Comparison of ENCODE assay signal across 8 cellular contexts in genomic region chr10:37976091-37976879, GRCh38. TPM values are rescaled to one million over a fixed set of nuclear protein-coding genes. Genes with fewer than 3 reads are reported as not detected.
DNase-seq lines count a peak whose midpoint lies in the region; ATAC-seq and TF ChIP-seq lines count a peak whose summit lies in the region.

Gene ZNF25, minus strand, starts transcription at chr10:37976647. Its CDS starts 4,925 bp downstream, at chr10:37971722.

- peak; percentile 88 for TF ChIP-seq CTCF in LNCaP clone FGC (IDR thresholded peaks at IDR 0.05; ENCODE audit: control insufficient read depth, extremely low read depth, insufficient read depth)
- peak; percentile 96 for TF ChIP-seq CTCF in RWPE1 (conservative IDR thresholded peaks at IDR 0.05; ENCODE audit: low read depth)
- TF ChIP-seq CTCF in fibroblast of pulmonary artery (IDR thresholded peaks at IDR 0.05; ENCODE audit: low read length, missing control alignments): peak; percentile 93

- peak; percentile 97 for ATAC-seq in natural killer cell treated with Interleukin-12 subunit alpha and Interleukin-12 subunit beta and Interleukin-15 and Interleukin-18, amount 100 ng/mL, for 72 hours
- ATAC-seq in stimulated activated naive CD8-positive, alpha-beta T cell treated with anti-CD3 and anti-CD28 coated beads, Interleukin-15, Interleukin-2, amounts not matched to agents 100 U/mL and 50 U/mL, for 24 hours: peak; percentile 98

- H3K27ac ChIP-seq in RWPE1: peak within 1 kb of the TSS; percentile 90

- POLR2A ChIA-PET in RWPE1 (lab: Yijun Ruan, JAX; ENCODE audit: low non-redundant PET): no interaction called here

- DNase-seq in ELR (ENCODE audit: low read depth): peak; percentile 98
- DNase-seq in H4 (ENCODE audit: low spot score): peak; percentile 93
- peak; percentile 99 for DNase-seq in LNCaP clone FGC (ENCODE audit: low read depth)
- DNase-seq in RWPE1 (ENCODE audit: low spot score): peak; percentile 97
- DNase-seq in activated effector memory CD4-positive, alpha-beta T cell treated with Interleukin-2 at 50 U/mL for 16 hours: peak; percentile 95
- DNase-seq in fibroblast of pulmonary artery (ENCODE audit: low read depth): peak; percentile 99
- peak; percentile 97 for DNase-seq in natural killer cell treated with Interleukin-12 subunit alpha and Interleukin-12 subunit beta and Interleukin-15 and Interleukin-18, amount 100 ng/mL, for 72 hours (ENCODE audit: low spot score)
- DNase-seq in stimulated activated naive CD8-positive, alpha-beta T cell treated with anti-CD3 and anti-CD28 coated beads, Interleukin-15, Interleukin-2, amounts not matched to agents 100 U/mL and 50 U/mL, for 24 hours: peak; percentile 98

- no peaks in the 10 kb centered on the region for H3K27me3 Mint-ChIP-seq in natural killer cell treated with Interleukin-12 subunit alpha and Interleukin-12 subunit beta and Interleukin-15 and Interleukin-18, amount 100 ng/mL, for 72 hours

- CTCF ChIA-PET in RWPE1 (lab: Yijun Ruan, JAX): interaction anchor here (0.6 to 0.8 kb wide), 9 partner anchors 9 to 1030 kb away, joined by 3 to 5 read pairs (median 3); partner anchors contain the start of gene ZNF33A

- no peaks in the 10 kb centered on the region for H3K9me3 Mint-ChIP-seq in natural killer cell treated with Interleukin-12 subunit alpha and Interleukin-12 subunit beta and Interleukin-15 and Interleukin-18, amount 100 ng/mL, for 72 hours

- peaks cover 15 to 18% of the 10 kb centered on the region in 2 donors for H3K4me1 Mint-ChIP-seq in natural killer cell treated with Interleukin-12 subunit alpha and Interleukin-12 subunit beta and Interleukin-15 and Interleukin-18, amount 100 ng/mL, for 72 hours (ENCODE audit: low read depth in 2 of 2)

- H3K4me3 ChIP-seq in LNCaP clone FGC (ENCODE audit: low read depth, low read length) (peak within 1 kb of the TSS; percentile 76), fibroblast of pulmonary artery (replicated peaks; ENCODE audit: low read depth, low read length) (peak within 1 kb of the TSS; percentile 82)

- no peaks in the 10 kb centered on the region for H3K36me3 Mint-ChIP-seq in natural killer cell treated with Interleukin-12 subunit alpha and Interleukin-12 subunit beta and Interleukin-15 and Interleukin-18, amount 100 ng/mL, for 72 hours

- peak within 1 kb of the TSS; percentile 89 for H3K4me3 Mint-ChIP-seq in natural killer cell treated with Interleukin-12 subunit alpha and Interleukin-12 subunit beta and Interleukin-15 and Interleukin-18, amount 100 ng/mL, for 72 hours

- H3K27ac Mint-ChIP-seq in natural killer cell treated with Interleukin-12 subunit alpha and Interleukin-12 subunit beta and Interleukin-15 and Interleukin-18, amount 100 ng/mL, for 72 hours: peak within 1 kb of the TSS; percentile 84 to 92

RNA-seq across cellular contexts. Expression of gene ZNF25, which starts in this region (rescaled TPM):
- 2.6 and 7.6 TPM in 2 replicates for total RNA-seq in H4 (2014; rRNA removed; shearing (Covaris generic))
- total RNA-seq in natural killer cell treated with Interleukin-12 subunit alpha and Interleukin-12 subunit beta and Interleukin-15 and Interleukin-18, amount 100 ng/mL, for 72 hours: 10 to 100 TPM in 1 of 2 donors, 1 to 10 TPM in 1; 4.7 to 10.5 TPM

Comparison
In these comparisons a context has a peak if more than half of its experiments do, and no peak if none do; other contexts are left out.
1. Peak in every context shown above with its lines: DNase-seq, ATAC-seq, H3K4me3 ChIP-seq and H3K27ac ChIP-seq.